ENCODE assay signal across 8 cellular contexts in genomic region chr17:63842540-63843386, GRCh38. TPM values are rescaled to one million over a fixed set of nuclear protein-coding genes. Genes with fewer than 3 reads are reported as not detected.
DNase-seq lines count a peak whose midpoint lies in the region; ATAC-seq and TF ChIP-seq lines count a peak whose summit lies in the region.

Gene SMARCD2, minus strand, starts transcription at chr17:63842685. Its CDS starts 11 bp downstream, at chr17:63842674.

- ATAC-seq in GM19328 (IDR thresholded peaks at IDR 0.05; ENCODE audit: unreplicated experiment) (peak; percentile 73), HG03520 (IDR thresholded peaks at IDR 0.05; ENCODE audit: unreplicated experiment) (peak; percentile 65)

- peak within 1 kb of the TSS; percentile 82 for H3K4me3 ChIP-seq in BJ (ENCODE audit: low read depth, low read length)

- peak within 1 kb of the TSS; percentile 89 for H3K4me3 Mint-ChIP-seq in activated CD4-positive, alpha-beta T cell treated with anti-CD3 and anti-CD28 coated beads, Interleukin-2, amount 10 ng/mL, durations not matched to agents 7 days and 5 days

- H3K27me3 ChIP-seq in BJ (ENCODE audit: control insufficient read depth, insufficient read depth, low read length), result no peaks in the 10 kb centered on the region

- CTCF ChIA-PET in BJ (lab: Yijun Ruan, JAX), result interaction anchor here (0.7 to 1.8 kb wide), 7 partner anchors 24 to 374 kb away, joined by 3 to 5 read pairs (median 3); no protein-coding TSS in a partner anchor
- CTCF ChIA-PET in activated CD4-positive, alpha-beta T cell treated with anti-CD3 and anti-CD28 coated beads, Interleukin-2, amount 10 ng/mL, durations not matched to agents 7 days and 5 days (lab: Charles Lee), result interaction anchor here (0.7 to 2.6 kb wide), 10 partner anchors 8 to 518 kb away, joined by 3 to 15 read pairs (median 3); partner anchors contain the start of gene MAP3K3

- DNase-seq in BJ (ENCODE audit: low read depth) (peak; percentile 91), NCI-H526 treated with DMSO at 0.1 percent for 48 hours (lab: John Stamatoyannopoulos, UW) (peak; percentile 94), cortex of kidney (lab: John Stamatoyannopoulos, UW) (peak; percentile 98), left kidney (ENCODE audit: low read depth, low spot score) (peak; percentile 99)
- peak; percentile 98 for DNase-seq in activated CD4-positive, alpha-beta T cell treated with anti-CD3 and anti-CD28 coated beads, Interleukin-2, amount 10 ng/mL, durations not matched to agents 7 days and 5 days
- DNase-seq in stimulated activated CD4-positive, alpha-beta T cell treated with anti-CD3 and anti-CD28 coated beads, Interleukin-2, amount 100 ng/mL, for 24 hours, result peak; percentile 99

- no peaks in the 10 kb centered on the region for H3K27me3 Mint-ChIP-seq in activated CD4-positive, alpha-beta T cell treated with anti-CD3 and anti-CD28 coated beads, Interleukin-2, amount 10 ng/mL, durations not matched to agents 7 days and 5 days

- POLR2A ChIA-PET in BJ (lab: Charles Lee), result no interaction called here
- POLR2A ChIA-PET in activated CD4-positive, alpha-beta T cell treated with anti-CD3 and anti-CD28 coated beads, Interleukin-2, amount 10 ng/mL, durations not matched to agents 7 days and 5 days (lab: Charles Lee), result interaction anchor here (0.6 to 1.0 kb wide), 2 partner anchors 16 to 18 kb away, joined by 3 read pairs; partner anchors contain the start of gene PSMC5

- no peak for TF ChIP-seq CTCF in BJ (IDR thresholded peaks at IDR 0.05; ENCODE audit: insufficient read depth, low read depth, low read length)

- H3K9me3 Mint-ChIP-seq in activated CD4-positive, alpha-beta T cell treated with anti-CD3 and anti-CD28 coated beads, Interleukin-2, amount 10 ng/mL, durations not matched to agents 7 days and 5 days, result peaks cover under 1% of the 10 kb centered on the region

- peaks cover 11% of the 10 kb centered on the region for H3K36me3 Mint-ChIP-seq in activated CD4-positive, alpha-beta T cell treated with anti-CD3 and anti-CD28 coated beads, Interleukin-2, amount 10 ng/mL, durations not matched to agents 7 days and 5 days (ENCODE audit: low read depth)

- peak within 1 kb of the TSS; percentile 98 for H3K27ac Mint-ChIP-seq in activated CD4-positive, alpha-beta T cell treated with anti-CD3 and anti-CD28 coated beads, Interleukin-2, amount 10 ng/mL, durations not matched to agents 7 days and 5 days

- no peaks in the 10 kb centered on the region for H3K36me3 ChIP-seq in BJ (ENCODE audit: control insufficient read depth, insufficient read depth, low read length)

- peaks cover 42% of the 10 kb centered on the region for H3K4me1 Mint-ChIP-seq in activated CD4-positive, alpha-beta T cell treated with anti-CD3 and anti-CD28 coated beads, Interleukin-2, amount 10 ng/mL, durations not matched to agents 7 days and 5 days

RNA-seq across cellular contexts. Expression of gene SMARCD2, which starts in this region (rescaled TPM):
- polyA plus RNA-seq in BJ (2011; rRNA removed), result 57.6 and 80.0 TPM in 2 replicates
- polyA minus RNA-seq in BJ (2011; rRNA and poly(A)+ RNA removed), result 50.7 and 78.8 TPM in 2 replicates
- 100 to 1,000 TPM; 133 to 138 TPM for total RNA-seq in activated CD4-positive, alpha-beta T cell treated with anti-CD3 and anti-CD28 coated beads, Interleukin-2, amount 10 ng/mL, durations not matched to agents 7 days and 5 days

Comparison
In these comparisons a context has a peak if more than half of its experiments do, and no peak if none do; other contexts are left out.
1. Peak in every context shown above with its lines: DNase-seq, ATAC-seq and H3K4me3 ChIP-seq.